In the genomic region with DNA sequence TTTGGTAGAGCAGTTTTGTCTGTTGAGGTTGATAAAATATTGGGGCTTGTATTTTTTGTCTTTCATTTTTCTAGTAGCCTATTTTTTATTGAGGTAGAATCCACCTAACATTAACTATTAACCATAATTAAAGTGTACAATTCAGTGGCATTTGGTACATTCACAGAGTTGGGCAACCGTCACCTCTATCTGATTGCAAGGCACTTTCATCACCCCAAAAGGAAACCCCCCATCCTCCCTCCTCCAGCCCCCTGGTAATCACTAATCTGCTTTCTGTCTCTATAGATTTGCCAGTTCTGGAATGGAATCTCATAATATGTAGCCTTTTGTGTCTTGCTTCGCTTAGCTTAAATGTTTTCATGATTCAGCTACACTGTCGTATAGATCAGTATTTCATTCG, we compare ENCODE assay signal across 30 cellular contexts. TPM values are rescaled to one million over a fixed set of nuclear protein-coding genes. Genes with fewer than 3 reads are reported as not detected.
"Had no signal": no experiment of that assay in that cellular context is flagged by ENCODE, and none has a peak within 500 bp of the region (broad histone marks: within the 10 kb centered on the region; RNA-seq: fewer than 3 reads in every experiment).

No MANE protein-coding gene starts in this region.

- H3K9me3 ChIP-seq: stomach, suprapubic skin, testis, thoracic aorta, thyroid gland, tibial artery, tibial nerve, transverse colon, upper lobe of left lung, upper lobe of right lung, uterus, vagina had no signal

- DNase-seq: stimulated activated CD4-positive, alpha-beta T cell treated with anti-CD3 and anti-CD28 coated beads, Interleukin-2, amount 100 ng/mL, for 48 hours; stimulated activated CD4-positive, alpha-beta T cell treated with anti-CD3 and anti-CD28 coated beads, Interleukin-4, amount 100 ng/mL, for 1 hour; stimulated activated CD4-positive, alpha-beta T cell treated with anti-CD3 and anti-CD28 coated beads, Interleukin-4, amount 100 ng/mL, for 24 hours; stimulated activated CD4-positive, alpha-beta T cell treated with anti-CD3 and anti-CD28 coated beads, Interleukin-4, amount 100 ng/mL, for 4 hours; stimulated activated CD8-positive, alpha-beta memory T cell treated with anti-CD3 and anti-CD28 coated beads, Interleukin-4, amount 100 ng/mL, for 48 hours; stimulated activated naive B cell treated with anti-CD40 and anti-IgM and Interleukin-4, amounts not matched to agents 10 μg/mL and 1 μg/mL and 100 μg/mL, for 72 hours; stimulated activated naive CD4-positive, alpha-beta T cell; stimulated activated naive CD4-positive, alpha-beta T cell treated with Interleukin-2 at 50 U/mL for 16 hours; stimulated activated naive CD8-positive, alpha-beta T cell treated with anti-CD3 and anti-CD28 coated beads, Interleukin-15, amount 100 ng/mL, for 72 hours; stimulated activated naive CD8-positive, alpha-beta T cell treated with anti-CD3 and anti-CD28 coated beads, Interleukin-15, Interleukin-2, amounts not matched to agents 100 U/mL and 50 U/mL, for 24 hours; stomach; substantia nigra; testis; thyroid gland; tibial artery; transverse colon; trophoblast cell; upper lobe of left lung; upper lobe of right lung; uterus had no signal

- H3K4me1 ChIP-seq: stomach, suprapubic skin, testis, thyroid gland, tibial artery, tibial nerve, transverse colon, upper lobe of left lung, upper lobe of right lung, uterus, vagina had no signal

- H3K27me3 ChIP-seq: testis, thyroid gland, tibial nerve, upper lobe of left lung, uterus, vagina had no signal

- H3K4me3 ChIP-seq: stomach, suprapubic skin, testis, thoracic aorta, thyroid gland, tibial artery, tibial nerve, transverse colon, upper lobe of left lung, upper lobe of right lung, uterus, vagina had no signal

- H3K27ac ChIP-seq: stomach, suprapubic skin, testis, thoracic aorta, thyroid gland, tibial artery, tibial nerve, transverse colon, upper lobe of left lung, upper lobe of right lung, uterus, vagina had no signal

- H3K36me3 ChIP-seq: stomach, suprapubic skin, thoracic aorta, thyroid gland, tibial artery, tibial nerve, transverse colon, upper lobe of left lung, upper lobe of right lung, uterus, vagina had no signal

- FAIRE-seq: urothelium cell line had no signal

- ATAC-seq: stimulated activated effector memory CD8-positive, alpha-beta T cell treated with anti-CD3 and anti-CD28 coated beads, Interleukin-12 subunit alpha, Interleukin-12 subunit beta, amount 100 ng/mL, for 72 hours; stimulated activated memory B cell treated with anti-CD40 and anti-IgM and Interleukin-4, amounts not matched to agents 10 μg/mL and 1 μg/mL and 100 μg/mL, for 72 hours; stimulated activated naive B cell treated with anti-CD40 and anti-IgM and Interleukin-4, amounts not matched to agents 10 μg/mL and 1 μg/mL and 100 μg/mL, for 72 hours; stimulated activated naive CD8-positive, alpha-beta T cell treated with anti-CD3 and anti-CD28 coated beads, Interleukin-15, amount 100 ng/mL, for 72 hours; stimulated activated naive CD8-positive, alpha-beta T cell treated with anti-CD3 and anti-CD28 coated beads, Interleukin-15, Interleukin-2, amounts not matched to agents 100 U/mL and 50 U/mL, for 24 hours; upper lobe of right lung had no signal

RNA-seq across cellular contexts. Expression of gene DMRT3, which starts 55.5 kb away (rescaled TPM):
- total RNA-seq: stomach, temporal lobe, transverse colon, upper lobe of right lung, ureter, urinary bladder, vagina had no signal
